18 cellular contexts compared by ENCODE assay signal in genomic region chr9:126401581-126401980, GRCh38.
DNase-seq lines count a peak whose midpoint lies in the region; ATAC-seq and TF ChIP-seq lines count a peak whose summit lies in the region.
"Had no signal": no experiment of that assay in that cellular context is flagged by ENCODE, and none has a peak within 500 bp of the region (broad histone marks: within the 10 kb centered on the region; RNA-seq: fewer than 3 reads in every experiment).

No MANE protein-coding gene starts in this region.

- no peak for TF ChIP-seq RAD21 in neural cell (conservative IDR thresholded peaks at IDR 0.05)

- H3K36me3 Mint-ChIP-seq in activated CD8-positive, alpha-beta T cell treated with anti-CD3 and anti-CD28 coated beads, Interleukin-2, amount 10 ng/mL, durations not matched to agents 7 days and 5 days (ENCODE audit: low read depth) = peaks cover 23% of the 10 kb centered on the region
- H3K36me3 Mint-ChIP-seq in activated CD8-positive, alpha-beta T cell treated with anti-CD3 and anti-CD28 coated beads for 36 hours (ENCODE audit: low read depth) = no peaks in the 10 kb centered on the region

- peak; percentile 38 for TF ChIP-seq EP300 in neural cell (conservative IDR thresholded peaks at IDR 0.05; ENCODE audit: poor library complexity, severe bottlenecking)

- peaks cover 21% of the 10 kb centered on the region for H3K36me3 ChIP-seq in left ventricle myocardium inferior
- H3K36me3 ChIP-seq in right atrium auricular region = no peaks in the 10 kb centered on the region
- H3K36me3 ChIP-seq in neural cell (ENCODE audit: insufficient read depth, low read length) = no peaks in the 10 kb centered on the region

- H3K4me3 ChIP-seq in left ventricle myocardium inferior (no peak overlapping the region), right atrium auricular region (no peak overlapping the region), neural cell (ENCODE audit: low read length) (peak overlapping the region; percentile 34)
- H3K4me3 ChIP-seq: A549 had no signal

- POLR2A ChIA-PET in activated CD8-positive, alpha-beta T cell treated with anti-CD3 and anti-CD28 coated beads, Interleukin-2, amount 10 ng/mL, durations not matched to agents 7 days and 5 days (lab: Charles Lee) = interaction anchor here (1.2 kb wide), 1 partner anchor 74 kb away, joined by 3 read pairs; no protein-coding TSS in a partner anchor
- POLR2A ChIA-PET in activated CD8-positive, alpha-beta T cell treated with anti-CD3 and anti-CD28 coated beads for 36 hours (lab: Charles Lee) = no interaction called here

- no peak overlapping the region for H3K4me3 Mint-ChIP-seq in activated CD8-positive, alpha-beta T cell treated with anti-CD3 and anti-CD28 coated beads, Interleukin-2, amount 10 ng/mL, durations not matched to agents 7 days and 5 days
- H3K4me3 Mint-ChIP-seq in activated CD8-positive, alpha-beta T cell treated with anti-CD3 and anti-CD28 coated beads for 36 hours = no peak overlapping the region
- H3K4me3 Mint-ChIP-seq: CD4-positive, alpha-beta T cell; H9 had no signal

- no peaks in the 10 kb centered on the region for H3K9me3 ChIP-seq in left ventricle myocardium inferior (replicated peaks)
- H3K9me3 ChIP-seq in right atrium auricular region = no peaks in the 10 kb centered on the region
- no peaks in the 10 kb centered on the region for H3K9me3 ChIP-seq in neural cell (ENCODE audit: low read length)
- H3K9me3 ChIP-seq: A549 had no signal

- DNase-seq in activated CD8-positive, alpha-beta T cell treated with anti-CD3 and anti-CD28 coated beads, Interleukin-2, amount 10 ng/mL, durations not matched to agents 7 days and 5 days = no peak
- DNase-seq in activated CD8-positive, alpha-beta T cell treated with anti-CD3 and anti-CD28 coated beads for 36 hours = no peak
- DNase-seq in left ventricle myocardium inferior (no peak), right atrium auricular region (ENCODE audit: low spot score) (no peak), NCI-H526 treated with DMSO at 0.1 percent for 48 hours (lab: John Stamatoyannopoulos, UW) (no peak)
- DNase-seq in activated naive CD4-positive, alpha-beta T cell treated with anti-CD3 and anti-CD28 coated beads, Interleukin-2, amount 50 U/mL, for 16 hours = no peak
- DNase-seq: AML-193; CD4-positive, alpha-beta T cell; DMS153; DMS79; GDM1; H9 had no signal

- H3K27me3 Mint-ChIP-seq in activated CD8-positive, alpha-beta T cell treated with anti-CD3 and anti-CD28 coated beads, Interleukin-2, amount 10 ng/mL, durations not matched to agents 7 days and 5 days (ENCODE audit: low read depth) = no peaks in the 10 kb centered on the region
- H3K27me3 Mint-ChIP-seq in activated CD8-positive, alpha-beta T cell treated with anti-CD3 and anti-CD28 coated beads for 36 hours = no peaks in the 10 kb centered on the region
- H3K27me3 Mint-ChIP-seq: CD4-positive, alpha-beta T cell had no signal

- no peaks in the 10 kb centered on the region for H4K20me1 ChIP-seq in neural cell (ENCODE audit: insufficient read depth)

- TF ChIP-seq CTCF in activated CD8-positive, alpha-beta T cell treated with anti-CD3 and anti-CD28 coated beads for 36 hours (IDR thresholded peaks at IDR 0.05) = no peak
- TF ChIP-seq CTCF in left ventricle myocardium inferior (IDR thresholded peaks at IDR 0.05; ENCODE audit: borderline replicate concordance) = no peak
- TF ChIP-seq CTCF in right atrium auricular region (IDR thresholded peaks at IDR 0.05) = no peak
- no peak for TF ChIP-seq CTCF in neural cell (IDR thresholded peaks at IDR 0.05; ENCODE audit: poor library complexity, severe bottlenecking)

- no peaks in the 10 kb centered on the region for H3K9me2 ChIP-seq in neural cell (ENCODE audit: insufficient read depth, low read length)

- peak overlapping the region; percentile 53 for H3K27ac Mint-ChIP-seq in activated CD8-positive, alpha-beta T cell treated with anti-CD3 and anti-CD28 coated beads, Interleukin-2, amount 10 ng/mL, durations not matched to agents 7 days and 5 days
- H3K27ac Mint-ChIP-seq in activated CD8-positive, alpha-beta T cell treated with anti-CD3 and anti-CD28 coated beads for 36 hours = no peak overlapping the region
- H3K27ac Mint-ChIP-seq: CD4-positive, alpha-beta T cell had no signal

- no peak overlapping the region for H2AFZ ChIP-seq in neural cell (ENCODE audit: low read depth, low read length)

- ATAC-seq in activated CD8-positive, alpha-beta T cell treated with anti-CD3 and anti-CD28 coated beads, Interleukin-2, amount 10 ng/mL, durations not matched to agents 7 days and 5 days = no peak
- no peak for ATAC-seq in activated CD8-positive, alpha-beta T cell treated with anti-CD3 and anti-CD28 coated beads for 36 hours
- no peak for ATAC-seq in GM21723 (IDR thresholded peaks at IDR 0.05; ENCODE audit: unreplicated experiment)
- ATAC-seq: A549, HepG2 had no signal

- H3K27ac ChIP-seq in left ventricle myocardium inferior (replicated peaks) (peak overlapping the region; percentile 62), right atrium auricular region (no peak overlapping the region), neural cell (ENCODE audit: low read length) (peak overlapping the region; percentile 79)
- H3K27ac ChIP-seq: 22Rv1, A549, C4-2B had no signal

- intact Hi-C loops in activated CD8-positive, alpha-beta T cell treated with anti-CD3 and anti-CD28 coated beads for 36 hours (cut with micrococcal nuclease) = no loop called here
- intact Hi-C loops in left ventricle myocardium inferior (cut with micrococcal nuclease) = no loop called here

- H3K4me1 ChIP-seq in left ventricle myocardium inferior (peaks cover 41% of the 10 kb centered on the region), right atrium auricular region (peaks cover 0 to 4% of the 10 kb centered on the region in 2 donors)
- H3K4me1 ChIP-seq: A549 had no signal

- H3K79me2 ChIP-seq in neural cell (replicated peaks; ENCODE audit: insufficient read depth, low read length) = no peaks in the 10 kb centered on the region

- no peaks in the 10 kb centered on the region for H3K27me3 ChIP-seq in left ventricle myocardium inferior (ENCODE audit: low read depth)
- no peaks in the 10 kb centered on the region for H3K27me3 ChIP-seq in right atrium auricular region
- no peaks in the 10 kb centered on the region for H3K27me3 ChIP-seq in neural cell (ENCODE audit: insufficient read depth, low read depth, low read length)

- CTCF ChIA-PET in activated CD8-positive, alpha-beta T cell treated with anti-CD3 and anti-CD28 coated beads, Interleukin-2, amount 10 ng/mL, durations not matched to agents 7 days and 5 days (lab: Charles Lee) = interaction anchor here (2.3 to 8.4 kb wide), 2 partner anchors 89 to 100 kb away, joined by 6 to 142 read pairs; no protein-coding TSS in a partner anchor
- CTCF ChIA-PET in activated CD8-positive, alpha-beta T cell treated with anti-CD3 and anti-CD28 coated beads for 36 hours (lab: Charles Lee) = interaction anchor here (1.2 to 2.9 kb wide), 2 partner anchors 90 to 97 kb away, joined by 3 to 13 read pairs; no protein-coding TSS in a partner anchor

- H3K9me3 Mint-ChIP-seq in activated CD8-positive, alpha-beta T cell treated with anti-CD3 and anti-CD28 coated beads, Interleukin-2, amount 10 ng/mL, durations not matched to agents 7 days and 5 days (ENCODE audit: insufficient read depth) = no peaks in the 10 kb centered on the region
- H3K9me3 Mint-ChIP-seq in activated CD8-positive, alpha-beta T cell treated with anti-CD3 and anti-CD28 coated beads for 36 hours = no peaks in the 10 kb centered on the region
- H3K9me3 Mint-ChIP-seq: CD4-positive, alpha-beta T cell; H9 had no signal

- no peak overlapping the region for H3K4me2 ChIP-seq in neural cell (ENCODE audit: low read length)
- H3K4me2 ChIP-seq: A549 had no signal

- peaks cover 65% of the 10 kb centered on the region for H3K4me1 Mint-ChIP-seq in activated CD8-positive, alpha-beta T cell treated with anti-CD3 and anti-CD28 coated beads, Interleukin-2, amount 10 ng/mL, durations not matched to agents 7 days and 5 days (ENCODE audit: low read depth)
- peaks cover 35% of the 10 kb centered on the region for H3K4me1 Mint-ChIP-seq in activated CD8-positive, alpha-beta T cell treated with anti-CD3 and anti-CD28 coated beads for 36 hours (ENCODE audit: low read depth)

- peak overlapping the region; percentile 45 for H3K9ac ChIP-seq in neural cell (ENCODE audit: low read length)

- H3F3A ChIP-seq in neural cell (ENCODE audit: insufficient read depth, low read length, poor library complexity, severe bottlenecking) = no peaks in the 10 kb centered on the region

TF ChIP-seq in neural cell, 6 proteins besides CTCF, POLR2A, EP300 and RAD21:
- TF ChIP-seq REST (IDR thresholded peaks at IDR 0.05; ENCODE audit: borderline replicate concordance) (no peak), TAF1 (IDR thresholded peaks at IDR 0.05; ENCODE audit: low read depth) (no peak), EZH2 (IDR thresholded peaks at IDR 0.05; ENCODE audit: borderline replicate concordance, insufficient read depth, low read length, poor library complexity, severe bottlenecking) (no peak), MXI1 (conservative IDR thresholded peaks at IDR 0.05; ENCODE audit: poor library complexity, severe bottlenecking) (no peak), SMC3 (conservative IDR thresholded peaks at IDR 0.05; ENCODE audit: poor library complexity) (no peak), POLR2AphosphoS5 (IDR thresholded peaks at IDR 0.05) (no peak)
TF ChIP-seq in neural cell: peak in this region for 0.

Comparison
In these comparisons a context has a peak if more than half of its experiments do, and no peak if none do; other contexts are left out.
1. H3K27ac ChIP-seq: peak in left ventricle myocardium inferior (single experiment) and neural cell (single experiment); none in right atrium auricular region (0 of 2).